ENCODE assay signal across 9 cellular contexts in genomic region chr12:53886996-53887395, GRCh38. TPM values are rescaled to one million over a fixed set of nuclear protein-coding genes. Genes with fewer than 3 reads are reported as not detected.
"Had no signal": no experiment of that assay in that cellular context is flagged by ENCODE, and none has a peak within 500 bp of the region (broad histone marks: within the 10 kb centered on the region; RNA-seq: fewer than 3 reads in every experiment).

No MANE protein-coding gene starts in this region.

- ATAC-seq: GM23338, HCT116 had no signal

- FAIRE-seq: H1 had no signal

- DNase-seq: GM23248, GOT3, H7, H9, HCEC 1CT, HFFc6 had no signal

RNA-seq across cellular contexts. Expression of gene HOXC13, which starts 51.6 kb away (rescaled TPM):
- total RNA-seq: GM23248, H1, H7, H9, HFFc6 had no signal
